9 cellular contexts compared by ENCODE assay signal in genomic region chr14:99737451-99737951, GRCh38. TPM values are rescaled to one million over a fixed set of nuclear protein-coding genes. Genes with fewer than 3 reads are reported as not detected.
DNase-seq lines count a peak whose midpoint lies in the region; ATAC-seq and TF ChIP-seq lines count a peak whose summit lies in the region.
"Had no signal": no experiment of that assay in that cellular context is flagged by ENCODE, and none has a peak within 500 bp of the region (broad histone marks: within the 10 kb centered on the region; RNA-seq: fewer than 3 reads in every experiment).

No MANE protein-coding gene starts in this region.

- TF ChIP-seq CTCF in Panc1 (IDR thresholded peaks at IDR 0.05) (no peak), esophagus muscularis mucosa (IDR thresholded peaks at IDR 0.05) (no peak)

- in situ Hi-C loops in Panc1 (cut with HindIII; ENCODE audit: low pct_unique_long_range_greater_than_20kb, low sequenced_read_pairs) = no loop called here

- peak overlapping the region; percentile 61 for H3K9ac ChIP-seq in muscle layer of colon (ENCODE audit: low read length)

- CTCF ChIA-PET in Panc1 (lab: Charles Lee) = no interaction called here

- no peak for TF ChIP-seq EP300 in esophagus muscularis mucosa (IDR thresholded peaks at IDR 0.05)

- 7% methylated on average over 9 of the region's 26 CpGs for WGBS in esophagus muscularis mucosa

- BruUV-seq in Panc1 (replicated peaks; lab: Mats Ljungman, UMichigan) = no TSS peak

- POLR2A ChIA-PET in Panc1 (lab: Charles Lee) = no interaction called here

- intact Hi-C loops in Panc1 (cut with micrococcal nuclease; ENCODE audit: unreplicated experiment) (loop anchor here (5.0 kb wide), 1 partner anchor 80 kb away; no protein-coding TSS in a partner anchor), esophagus muscularis mucosa (cut with DNase I) (no loop called here)

- H3K9me3 ChIP-seq in Panc1 (ENCODE audit: control insufficient read depth, insufficient read depth, low read depth, low read length) = no peaks in the 10 kb centered on the region
- no peaks in the 10 kb centered on the region for H3K9me3 ChIP-seq in esophagus muscularis mucosa
- H3K9me3 ChIP-seq in muscle layer of colon (ENCODE audit: low read length) = no peaks in the 10 kb centered on the region

- H3K36me3 ChIP-seq in Panc1 (ENCODE audit: control insufficient read depth, insufficient read depth, low read length) (no peaks in the 10 kb centered on the region), esophagus muscularis mucosa (no peaks in the 10 kb centered on the region), muscle layer of colon (ENCODE audit: insufficient read depth, low read length) (no peaks in the 10 kb centered on the region)

- TF ChIP-seq POLR2A in esophagus muscularis mucosa (IDR thresholded peaks at IDR 0.05; ENCODE audit: low read depth) = no peak

- peak; percentile 92 for ATAC-seq in Panc1

- DNase-seq in A172 (ENCODE audit: low spot score) (peak; percentile 55), Panc1 (ENCODE audit: low read depth, low spot score) (no peak), esophagus muscularis mucosa (ENCODE audit: extremely low spot score) (no peak), NOMO-1 (lab: John Stamatoyannopoulos, UW; ENCODE audit: unreplicated experiment in 2 of 2) (no peak), NCI-H1436 (lab: John Stamatoyannopoulos, UW) (no peak), NCI-H524 (lab: John Stamatoyannopoulos, UW) (no peak)
- DNase-seq in stimulated activated CD4-positive, alpha-beta T cell treated with anti-CD3 and anti-CD28 coated beads, Interleukin-1b, Interleukin-23, amount 100 ng/mL, for 48 hours = no peak
- DNase-seq: CD8-positive, alpha-beta memory T cell had no signal

- H3K27ac ChIP-seq in Panc1 (ENCODE audit: low read length) = peak overlapping the region; percentile 23; the same call in 1 of the 2 replicates
- H3K27ac ChIP-seq in esophagus muscularis mucosa (replicated peaks in 1 of 4) = peak overlapping the region; percentile 79 to 87 (median 82)
- peak overlapping the region; percentile 87 for H3K27ac ChIP-seq in muscle layer of colon (ENCODE audit: low read depth, low read length)

- H3K27me3 ChIP-seq in Panc1 (ENCODE audit: control insufficient read depth, insufficient read depth, low read length) (no peaks in the 10 kb centered on the region), esophagus muscularis mucosa (no peaks in the 10 kb centered on the region), muscle layer of colon (ENCODE audit: control insufficient read depth in 1 of 2, insufficient read depth in 2 of 2, low read length in 2 of 2) (no peaks in the 10 kb centered on the region)

- H3K4me1 ChIP-seq in Panc1 (ENCODE audit: control insufficient read depth, insufficient read depth, low read length) (peaks cover 16% of the 10 kb centered on the region), esophagus muscularis mucosa (peaks cover 75 to 98% (median 93%) of the 10 kb centered on the region in 4 donors), muscle layer of colon (ENCODE audit: insufficient read depth, low read length) (peaks cover 31% of the 10 kb centered on the region)

- H3K4me3 ChIP-seq in Panc1 (ENCODE audit: low read depth in 2 of 2, low read length in 2 of 2) (peak overlapping the region; percentile 45 to 54), esophagus muscularis mucosa (peak overlapping the region; percentile 62 to 69 (median 66)), muscle layer of colon (ENCODE audit: low read depth in 1 of 2, low read length in 2 of 2) (peak overlapping the region; percentile 66 to 69)

RNA-seq across cellular contexts. Expression of gene CYP46A1, which starts 53.4 kb away (rescaled TPM):
- 0.12 and 0.96 TPM in 2 replicates for total RNA-seq in A172 (2014; rRNA removed; shearing (Covaris generic))
- 0.36 TPM for total RNA-seq in Panc1 (2021; ENCODE audit: unreplicated experiment)
- polyA plus RNA-seq in Panc1 (2012; ENCODE audit: insufficient read length) = 0.22 TPM
- 1 to 10 TPM; 1.2 to 2.5 (median 1.9) TPM for total RNA-seq in esophagus muscularis mucosa
- polyA plus RNA-seq: CD8-positive, alpha-beta memory T cell had no signal

RNA-seq across cellular contexts. Expression of gene EML1, which starts 55.7 kb away (rescaled TPM):
- 6.9 and 12.7 TPM in 2 replicates for total RNA-seq in A172 (2014; rRNA removed; shearing (Covaris generic))
- total RNA-seq in Panc1 (2021; ENCODE audit: unreplicated experiment) (35.3 TPM), esophagus muscularis mucosa (100 to 1,000 TPM in 3 of 4 donors, 10 to 100 TPM in 1; 92.3 to 131 (median 119) TPM)
- 34.8 TPM for polyA plus RNA-seq in Panc1 (2012; ENCODE audit: insufficient read length)
- polyA plus RNA-seq: CD8-positive, alpha-beta memory T cell had no signal

Comparison
In these comparisons a context has a peak if more than half of its experiments do, and no peak if none do; other contexts are left out.
1. H3K27ac ChIP-seq: peak in every context shown above with its lines; median percentile 87 in muscle layer of colon; 82 in esophagus muscularis mucosa; 23 in Panc1.